In the genomic region with DNA sequence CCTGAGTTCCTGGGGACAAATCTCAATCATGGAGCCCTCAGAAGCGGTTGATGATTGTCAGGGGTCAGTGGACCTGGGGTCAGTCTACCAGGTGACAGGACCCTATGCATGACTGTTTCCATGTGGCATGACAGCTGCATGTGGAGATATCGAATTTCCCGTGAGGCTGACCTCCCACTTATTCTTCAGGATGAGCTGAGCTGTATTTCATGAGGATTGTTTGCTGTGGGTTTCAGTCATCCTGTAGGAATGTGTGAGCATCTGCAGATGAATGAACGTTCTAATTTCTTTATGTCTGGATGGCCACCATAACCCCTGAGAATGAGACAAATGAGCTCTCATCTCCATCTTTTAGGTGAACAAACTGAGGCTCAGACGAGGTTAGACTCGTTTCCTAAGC, we compare ENCODE assay signal across 1 cellular context.
TF ChIP-seq lines count a peak whose summit lies in the region.

No MANE protein-coding gene starts in this region.

TF ChIP-seq in WTC11, 78 proteins besides CTCF, POLR2A, EP300 and RAD21 (continued from another document):
- TF ChIP-seq, protein P1, sequence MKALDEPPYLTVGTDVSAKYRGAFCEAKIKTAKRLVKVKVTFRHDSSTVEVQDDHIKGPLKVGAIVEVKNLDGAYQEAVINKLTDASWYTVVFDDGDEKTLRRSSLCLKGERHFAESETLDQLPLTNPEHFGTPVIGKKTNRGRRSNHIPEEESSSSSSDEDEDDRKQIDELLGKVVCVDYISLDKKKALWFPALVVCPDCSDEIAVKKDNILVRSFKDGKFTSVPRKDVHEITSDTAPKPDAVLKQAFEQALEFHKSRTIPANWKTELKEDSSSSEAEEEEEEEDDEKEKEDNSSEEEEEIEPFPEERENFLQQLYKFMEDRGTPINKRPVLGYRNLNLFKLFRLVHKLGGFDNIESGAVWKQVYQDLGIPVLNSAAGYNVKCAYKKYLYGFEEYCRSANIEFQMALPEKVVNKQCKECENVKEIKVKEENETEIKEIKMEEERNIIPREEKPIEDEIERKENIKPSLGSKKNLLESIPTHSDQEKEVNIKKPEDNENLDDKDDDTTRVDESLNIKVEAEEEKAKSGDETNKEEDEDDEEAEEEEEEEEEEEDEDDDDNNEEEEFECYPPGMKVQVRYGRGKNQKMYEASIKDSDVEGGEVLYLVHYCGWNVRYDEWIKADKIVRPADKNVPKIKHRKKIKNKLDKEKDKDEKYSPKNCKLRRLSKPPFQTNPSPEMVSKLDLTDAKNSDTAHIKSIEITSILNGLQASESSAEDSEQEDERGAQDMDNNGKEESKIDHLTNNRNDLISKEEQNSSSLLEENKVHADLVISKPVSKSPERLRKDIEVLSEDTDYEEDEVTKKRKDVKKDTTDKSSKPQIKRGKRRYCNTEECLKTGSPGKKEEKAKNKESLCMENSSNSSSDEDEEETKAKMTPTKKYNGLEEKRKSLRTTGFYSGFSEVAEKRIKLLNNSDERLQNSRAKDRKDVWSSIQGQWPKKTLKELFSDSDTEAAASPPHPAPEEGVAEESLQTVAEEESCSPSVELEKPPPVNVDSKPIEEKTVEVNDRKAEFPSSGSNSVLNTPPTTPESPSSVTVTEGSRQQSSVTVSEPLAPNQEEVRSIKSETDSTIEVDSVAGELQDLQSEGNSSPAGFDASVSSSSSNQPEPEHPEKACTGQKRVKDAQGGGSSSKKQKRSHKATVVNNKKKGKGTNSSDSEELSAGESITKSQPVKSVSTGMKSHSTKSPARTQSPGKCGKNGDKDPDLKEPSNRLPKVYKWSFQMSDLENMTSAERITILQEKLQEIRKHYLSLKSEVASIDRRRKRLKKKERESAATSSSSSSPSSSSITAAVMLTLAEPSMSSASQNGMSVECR (CRISPR knock-in tag; IDR thresholded peaks at IDR 0.05; ENCODE audit: borderline replicate concordance) = no peak
- no peak for TF ChIP-seq ZNF317 (CRISPR knock-in tag; IDR thresholded peaks at IDR 0.05; ENCODE audit: borderline replicate concordance, low read depth)
- TF ChIP-seq, protein P2, sequence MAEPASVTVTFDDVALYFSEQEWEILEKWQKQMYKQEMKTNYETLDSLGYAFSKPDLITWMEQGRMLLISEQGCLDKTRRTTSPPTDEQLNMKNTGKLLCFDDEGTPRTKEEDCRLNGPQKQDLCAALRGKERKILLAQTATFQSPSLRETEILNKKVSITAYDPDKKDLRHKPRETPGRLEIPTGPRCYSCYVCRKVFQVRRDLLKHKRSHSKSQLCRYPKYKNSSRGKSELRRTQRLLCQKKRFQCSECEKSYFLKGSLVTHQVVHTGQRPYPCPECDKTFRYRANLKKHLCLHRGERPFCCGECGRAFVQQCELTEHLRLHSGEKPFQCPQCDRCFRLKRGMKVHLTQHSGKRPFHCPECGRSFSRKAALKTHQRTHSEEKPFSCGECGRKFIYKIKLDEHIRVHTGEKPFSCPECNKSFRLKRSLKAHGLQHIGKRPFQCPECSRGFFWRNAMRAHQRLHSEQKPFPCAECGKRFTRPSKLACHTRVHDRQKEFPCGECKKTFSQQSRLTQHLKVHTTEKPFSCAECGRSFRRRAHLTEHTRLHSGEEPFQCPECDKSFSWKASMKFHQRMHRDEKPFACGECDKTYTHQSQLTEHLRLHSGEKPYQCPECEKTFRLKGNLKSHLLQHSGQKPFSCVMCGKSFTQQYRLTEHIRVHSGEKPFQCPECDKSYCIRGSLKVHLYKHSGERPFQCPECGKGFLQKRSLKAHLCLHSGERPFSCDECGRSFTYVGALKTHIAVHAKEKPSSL (CRISPR knock-in tag; conservative IDR thresholded peaks at IDR 0.05) = no peak
- TF ChIP-seq, protein P3, sequence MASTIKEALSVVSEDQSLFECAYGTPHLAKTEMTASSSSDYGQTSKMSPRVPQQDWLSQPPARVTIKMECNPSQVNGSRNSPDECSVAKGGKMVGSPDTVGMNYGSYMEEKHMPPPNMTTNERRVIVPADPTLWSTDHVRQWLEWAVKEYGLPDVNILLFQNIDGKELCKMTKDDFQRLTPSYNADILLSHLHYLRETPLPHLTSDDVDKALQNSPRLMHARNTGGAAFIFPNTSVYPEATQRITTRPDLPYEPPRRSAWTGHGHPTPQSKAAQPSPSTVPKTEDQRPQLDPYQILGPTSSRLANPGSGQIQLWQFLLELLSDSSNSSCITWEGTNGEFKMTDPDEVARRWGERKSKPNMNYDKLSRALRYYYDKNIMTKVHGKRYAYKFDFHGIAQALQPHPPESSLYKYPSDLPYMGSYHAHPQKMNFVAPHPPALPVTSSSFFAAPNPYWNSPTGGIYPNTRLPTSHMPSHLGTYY (CRISPR knock-in tag; IDR thresholded peaks at IDR 0.05) = no peak
- TF ChIP-seq, protein P4, sequence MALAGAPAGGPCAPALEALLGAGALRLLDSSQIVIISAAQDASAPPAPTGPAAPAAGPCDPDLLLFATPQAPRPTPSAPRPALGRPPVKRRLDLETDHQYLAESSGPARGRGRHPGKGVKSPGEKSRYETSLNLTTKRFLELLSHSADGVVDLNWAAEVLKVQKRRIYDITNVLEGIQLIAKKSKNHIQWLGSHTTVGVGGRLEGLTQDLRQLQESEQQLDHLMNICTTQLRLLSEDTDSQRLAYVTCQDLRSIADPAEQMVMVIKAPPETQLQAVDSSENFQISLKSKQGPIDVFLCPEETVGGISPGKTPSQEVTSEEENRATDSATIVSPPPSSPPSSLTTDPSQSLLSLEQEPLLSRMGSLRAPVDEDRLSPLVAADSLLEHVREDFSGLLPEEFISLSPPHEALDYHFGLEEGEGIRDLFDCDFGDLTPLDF (CRISPR knock-in tag; IDR thresholded peaks at IDR 0.05) = no peak
- TF ChIP-seq JAZF1 (CRISPR knock-in tag; IDR thresholded peaks at IDR 0.05) = no peak
- no peak for TF ChIP-seq SMAD3 (CRISPR knock-in tag; IDR thresholded peaks at IDR 0.05; ENCODE audit: borderline replicate concordance)
- no peak for TF ChIP-seq CREM (CRISPR knock-in tag; IDR thresholded peaks at IDR 0.05)
- TF ChIP-seq ZNF263 (CRISPR knock-in tag; IDR thresholded peaks at IDR 0.05; ENCODE audit: low read depth) = no peak
- TF ChIP-seq ZNF138 (CRISPR knock-in tag; conservative IDR thresholded peaks at IDR 0.05) = no peak
